Comparison of ENCODE assay signal across 12 cellular contexts in the genomic region with DNA sequence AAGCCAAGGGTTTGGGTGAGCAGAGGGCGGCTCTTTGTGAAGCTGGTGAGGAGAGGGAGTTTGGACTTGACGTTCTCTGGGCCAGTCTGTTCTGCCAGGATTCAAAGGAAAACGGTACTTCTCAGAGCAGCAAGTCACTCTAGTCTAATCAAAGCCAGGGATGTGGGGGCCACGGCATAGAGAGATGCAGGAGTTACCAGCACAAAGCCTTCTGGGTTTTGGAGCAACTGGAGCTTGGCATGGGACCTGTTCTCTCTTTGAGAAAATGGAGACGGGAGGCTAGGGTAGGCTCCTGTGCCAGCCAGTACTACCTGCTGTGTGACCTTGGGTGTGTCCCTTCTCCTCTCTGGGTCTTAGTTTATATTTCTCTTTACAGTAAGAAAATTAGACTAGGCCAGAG. TPM values are rescaled to one million over a fixed set of nuclear protein-coding genes. Genes with fewer than 3 reads are reported as not detected.
DNase-seq lines count a peak whose midpoint lies in the region; ATAC-seq and TF ChIP-seq lines count a peak whose summit lies in the region.
"Had no signal": no experiment of that assay in that cellular context is flagged by ENCODE, and none has a peak within 500 bp of the region (broad histone marks: within the 10 kb centered on the region; RNA-seq: fewer than 3 reads in every experiment).

No MANE protein-coding gene starts in this region.

- ATAC-seq in naive thymus-derived CD8-positive, alpha-beta T cell = no peak
- no peak for ATAC-seq in GM18868 (IDR thresholded peaks at IDR 0.05; ENCODE audit: unreplicated experiment)

- no peak overlapping the region for H3K27ac Mint-ChIP-seq in IgD-negative memory B cell
- H3K27ac Mint-ChIP-seq in naive thymus-derived CD8-positive, alpha-beta T cell = peak overlapping the region in 8 of 10 donors; percentile 18 to 92 (median 84)

- no peaks in the 10 kb centered on the region for H4K20me1 ChIP-seq in mammary epithelial cell (ENCODE audit: insufficient read depth, low read length)

- H3K79me2 ChIP-seq in mammary epithelial cell (ENCODE audit: insufficient read depth, low read length) = peaks cover 57% of the 10 kb centered on the region

- in situ Hi-C loops in mammary epithelial cell (cut with MboI; ENCODE audit: low sequenced_read_pairs in 2 of 2) (no loop called here), GM13977 (cut with MboI; ENCODE audit: low pct_unique_long_range_greater_than_20kb, low sequenced_read_pairs, unreplicated experiment) (no loop called here)

- H3K36me3 ChIP-seq in mammary epithelial cell (ENCODE audit: insufficient read depth, low read length) = peaks cover 14% of the 10 kb centered on the region

- no peak overlapping the region for H3K9ac ChIP-seq in mammary epithelial cell (ENCODE audit: insufficient read depth, low read length)

- H3K27me3 ChIP-seq in mammary epithelial cell (ENCODE audit: insufficient read depth, low read length) = no peaks in the 10 kb centered on the region

- TF ChIP-seq CTCF in AG10803 (conservative IDR thresholded peaks at IDR 0.05; ENCODE audit: low read length) = no peak
- no peak for TF ChIP-seq CTCF in mammary epithelial cell (conservative IDR thresholded peaks at IDR 0.05 in 1 of 2, IDR thresholded peaks at IDR 0.05 in 1 of 2; ENCODE audit: extremely low read depth in 1 of 2, insufficient read depth in 1 of 2, low read depth in 1 of 2, low read length in 2 of 2)
- TF ChIP-seq CTCF in GM13977 (IDR thresholded peaks at IDR 0.05; ENCODE audit: extremely low read depth, insufficient read depth, missing control alignments) = no peak

- POLR2A ChIA-PET in naive thymus-derived CD8-positive, alpha-beta T cell (lab: Charles Lee) = interaction anchor here (0.7 to 3.6 kb wide), 5 partner anchors 19 to 108 kb away, joined by 3 to 23 read pairs (median 3); a partner anchor contains a TSS

- H3K4me3 ChIP-seq in AG10803 (ENCODE audit: low read length) = peak overlapping the region; percentile 80
- peak overlapping the region in 1 of 3 experiments; percentile 72 for H3K4me3 ChIP-seq in mammary epithelial cell (replicated peaks in 1 of 3; ENCODE audit: insufficient read depth in 1 of 3, low read depth in 2 of 3, low read length in 3 of 3)

- H3K4me3 Mint-ChIP-seq in IgD-negative memory B cell = peak overlapping the region; percentile 48 to 96 (median 94)
- H3K4me3 Mint-ChIP-seq in naive thymus-derived CD8-positive, alpha-beta T cell = peak overlapping the region; percentile 26 to 94 (median 88)

- peak overlapping the region; percentile 97 for H3K4me2 ChIP-seq in mammary epithelial cell (ENCODE audit: insufficient read depth, low read depth, low read length)

- no peak overlapping the region for H3K27ac ChIP-seq in mammary epithelial cell (ENCODE audit: insufficient read depth, low read depth, low read length)

- H3K4me1 Mint-ChIP-seq in IgD-negative memory B cell = peaks cover 22 to 45% (median 39%) of the 10 kb centered on the region in 3 donors
- H3K4me1 Mint-ChIP-seq in naive thymus-derived CD8-positive, alpha-beta T cell = peaks cover 37 to 60% (median 55%) of the 10 kb centered on the region in 4 donors

- dilution Hi-C loops in mammary epithelial cell (cut with HindIII; ENCODE audit: low sequenced_read_pairs) = no loop called here

- intact Hi-C loops in mammary epithelial cell (cut with micrococcal nuclease) = loop anchor here (2.0 kb wide), 1 partner anchor 49 kb away; no protein-coding TSS in a partner anchor

- no peaks in the 10 kb centered on the region for H3K27me3 Mint-ChIP-seq in IgD-negative memory B cell
- no peaks in the 10 kb centered on the region for H3K27me3 Mint-ChIP-seq in naive thymus-derived CD8-positive, alpha-beta T cell

- BruUV-seq in mammary epithelial cell (replicated peaks; lab: Mats Ljungman, UMichigan) = no TSS peak

- CTCF ChIA-PET in mammary epithelial cell (lab: Charles Lee; ENCODE audit: low non-redundant PET) = no interaction called here

- DNase-seq in AG10803 (ENCODE audit: low read depth) (no peak), mammary epithelial cell (no peak), NCI-H82 (lab: John Stamatoyannopoulos, UW) (no peak), GM13977 (ENCODE audit: low spot score) (no peak), NOMO-1 treated with dmso at 0.1 percent for 144 hours (lab: John Stamatoyannopoulos, UW; ENCODE audit: unreplicated experiment) (no peak)
- DNase-seq in naive thymus-derived CD8-positive, alpha-beta T cell = no peak
- DNase-seq: caudate nucleus, NCI-H1105 treated with DMSO at 0.1 percent for 48 hours had no signal

- H3K9me3 Mint-ChIP-seq in IgD-negative memory B cell = no peaks in the 10 kb centered on the region
- no peaks in the 10 kb centered on the region for H3K9me3 Mint-ChIP-seq in naive thymus-derived CD8-positive, alpha-beta T cell

- no peak overlapping the region for H2AFZ ChIP-seq in mammary epithelial cell (ENCODE audit: low read depth, low read length)

- H3K4me1 ChIP-seq in mammary epithelial cell (ENCODE audit: insufficient read depth, low read length) = peaks cover 26% of the 10 kb centered on the region

- WGBS in mammary epithelial cell (ENCODE audit: low coverage, missing lambda C conversion rate) = 86% methylated on average over 1 of the region's 5 CpGs

- no peaks in the 10 kb centered on the region for H3K9me3 ChIP-seq in mammary epithelial cell (replicated peaks; ENCODE audit: insufficient read depth, low read length)

- H3K36me3 Mint-ChIP-seq in IgD-negative memory B cell = no peaks in the 10 kb centered on the region
- peaks cover 0 to 50% (median 5%) of the 10 kb centered on the region in 3 donors for H3K36me3 Mint-ChIP-seq in naive thymus-derived CD8-positive, alpha-beta T cell

RNA-seq across cellular contexts. Expression of a gene that starts 2.1 kb away (rescaled TPM):
- 29.1 TPM for polyA plus RNA-seq in IgD-negative memory B cell
- total RNA-seq in mammary epithelial cell = 100 to 1,000 TPM in 1 of 2 donors, 10 to 100 TPM in 1; 53.5 to 100 TPM
- 32.4 TPM for polyA plus RNA-seq in mammary epithelial cell
- 75.9 TPM for polyA minus RNA-seq in mammary epithelial cell
- total RNA-seq in naive thymus-derived CD8-positive, alpha-beta T cell = 10 to 100 TPM; 35.7 to 36.0 TPM
- polyA plus RNA-seq in naive thymus-derived CD8-positive, alpha-beta T cell = 10 to 100 TPM; 19.0 to 28.3 (median 24.4) TPM

RNA-seq across cellular contexts. Expression of a gene that starts 18.8 kb away (rescaled TPM):
- polyA plus RNA-seq in IgD-negative memory B cell = 14.0 TPM
- total RNA-seq in mammary epithelial cell = 1 to 10 TPM; 1.7 to 6.9 TPM
- 4.3 TPM for polyA plus RNA-seq in mammary epithelial cell
- 1.9 TPM for polyA minus RNA-seq in mammary epithelial cell
- 1 to 10 TPM; 6.5 to 7.0 TPM for total RNA-seq in naive thymus-derived CD8-positive, alpha-beta T cell
- polyA plus RNA-seq in naive thymus-derived CD8-positive, alpha-beta T cell = 10 to 100 TPM; 15.4 to 17.3 (median 16.3) TPM

RNA-seq across cellular contexts. Expression of a gene that starts 23.9 kb away (rescaled TPM):
- polyA plus RNA-seq in IgD-negative memory B cell (1.7 TPM), mammary epithelial cell (3.4 TPM)
- total RNA-seq in mammary epithelial cell = 1 to 10 TPM; 2.2 to 3.9 TPM
- 0.57 TPM for polyA minus RNA-seq in mammary epithelial cell
- total RNA-seq in naive thymus-derived CD8-positive, alpha-beta T cell = 1 to 10 TPM; 1.7 to 2.1 TPM
- polyA plus RNA-seq in naive thymus-derived CD8-positive, alpha-beta T cell = under 1 TPM; 0.60 to 0.92 (median 0.73) TPM

RNA-seq across cellular contexts. Expression of a gene that starts 27.3 kb away (rescaled TPM):
- not detected for polyA plus RNA-seq in IgD-negative memory B cell
- total RNA-seq in mammary epithelial cell = not detected
- not detected for polyA plus RNA-seq in mammary epithelial cell
- not detected for polyA minus RNA-seq in mammary epithelial cell
- total RNA-seq in naive thymus-derived CD8-positive, alpha-beta T cell = under 1 TPM in 1 of 2 experiments, not detected in 1; 0.22 TPM
- under 1 TPM in 1 of 3 donors, not detected in 2; 0.08 TPM for polyA plus RNA-seq in naive thymus-derived CD8-positive, alpha-beta T cell
- total RNA-seq: mononuclear cell; T-helper 2 cell treated with Interferon-gamma antibody and Interleukin-4, amounts not matched to agents 100 ng/mL and 5 ng/mL, for 36 hours had no signal

RNA-seq across cellular contexts. Expression of a gene that starts 40.6 kb away (rescaled TPM):
- polyA plus RNA-seq in IgD-negative memory B cell (7.2 TPM), mammary epithelial cell (16.2 TPM)
- total RNA-seq in mammary epithelial cell = 10 to 100 TPM; 18.2 to 24.4 TPM
- 24.5 TPM for polyA minus RNA-seq in mammary epithelial cell
- total RNA-seq in naive thymus-derived CD8-positive, alpha-beta T cell = 10 to 100 TPM; 24.3 to 26.4 TPM
- polyA plus RNA-seq in naive thymus-derived CD8-positive, alpha-beta T cell = 1 to 10 TPM; 2.1 to 4.9 (median 4.4) TPM

Comparison
In these comparisons a context has a peak if more than half of its experiments do, and no peak if none do; other contexts are left out.
1. H3K27ac Mint-ChIP-seq: peak in naive thymus-derived CD8-positive, alpha-beta T cell (8 of 10); none in IgD-negative memory B cell (0 of 3).